ENCODE assay signal across 22 cellular contexts in the genomic region with DNA sequence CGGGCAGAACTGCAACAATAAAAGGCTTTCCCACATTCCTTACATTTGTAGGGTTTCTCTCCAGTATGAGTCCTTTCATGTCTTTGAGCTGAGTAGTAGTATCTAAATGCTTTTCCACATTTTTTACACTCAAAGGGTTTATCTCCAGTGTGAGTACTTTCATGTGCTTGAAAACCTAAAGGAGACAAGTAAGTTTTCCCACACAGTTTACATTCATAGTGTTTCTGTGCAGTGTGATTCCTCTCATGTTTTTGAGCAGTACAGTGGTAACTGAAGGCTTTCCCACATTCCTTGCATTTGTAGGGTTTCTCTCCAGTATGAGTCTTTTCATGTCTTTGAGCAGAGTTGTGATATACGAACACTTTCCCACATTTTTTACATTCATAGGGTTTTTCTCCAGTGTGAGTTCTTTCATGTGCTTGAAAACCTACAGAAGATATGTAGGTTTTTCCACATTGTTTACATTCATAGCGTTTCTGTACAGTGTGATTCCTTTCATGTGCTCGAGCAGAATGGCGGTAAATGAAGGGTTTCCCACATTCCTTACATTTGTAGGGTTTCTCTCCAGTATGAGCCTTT. TPM values are rescaled to one million over a fixed set of nuclear protein-coding genes. Genes with fewer than 3 reads are reported as not detected.
DNase-seq lines count a peak whose midpoint lies in the region; ATAC-seq, FAIRE-seq and TF ChIP-seq lines count a peak whose summit lies in the region.
"Had no signal": no experiment of that assay in that cellular context is flagged by ENCODE, and none has a peak within 500 bp of the region (broad histone marks: within the 10 kb centered on the region; RNA-seq: fewer than 3 reads in every experiment).

No MANE protein-coding gene starts in this region.

- H3K4me1 Mint-ChIP-seq in T-helper 17 cell: no peaks in the 10 kb centered on the region
- H3K4me1 Mint-ChIP-seq: CD4-positive, CD25-positive, alpha-beta regulatory T cell; T-cell had no signal

- no peak overlapping the region for H2BK15ac ChIP-seq in H1 (ENCODE audit: low read length)

- H3K9me2 ChIP-seq in GM23248 (ENCODE audit: insufficient read depth): no peaks in the 10 kb centered on the region

- DNase-seq in GM23248 (peak; percentile 4), KBM-7 (peak; percentile 5), H1 (ENCODE audit: low read depth in 1 of 2, low spot score in 2 of 2) (no peak), A673 (ENCODE audit: low spot score) (no peak), T-helper 17 cell (no peak), cerebellar nuclear complex (lab: John Stamatoyannopoulos, UW) (no peak)
- DNase-seq: BE2C; CD4-positive, CD25-positive, alpha-beta regulatory T cell; GOT3; Kasumi-1; MV-4-11; NCI-H2029; NCI-H446 treated with DMSO at 0.1 percent for 48 hours; NCI-H526; NCI-H82; Right ventricle myocardium superior; RPMI8226; T-cell had no signal

- H3K79me2 ChIP-seq in GM23248 (ENCODE audit: insufficient read depth) (no peaks in the 10 kb centered on the region), H1 (ENCODE audit: control insufficient read depth in 1 of 2, insufficient read depth in 2 of 2, low read length in 2 of 2) (no peaks in the 10 kb centered on the region)

- H3F3A ChIP-seq in GM23248 (ENCODE audit: insufficient read depth): peaks cover 14% of the 10 kb centered on the region; the same call in 1 of the 2 replicates

- H3K27ac ChIP-seq in GM23248 (no peak overlapping the region), H1 (ENCODE audit: low read depth, low read length) (no peak overlapping the region), skeletal muscle tissue (ENCODE audit: low read depth, low read length) (no peak overlapping the region), A673 (ENCODE audit: low read depth, low read length, poor library complexity, severe bottlenecking) (no peak overlapping the region)
- H3K27ac ChIP-seq: HL-60, SJSA1 had no signal

- TF ChIP-seq RAD21 in H1 (IDR thresholded peaks at IDR 0.05 in 1 of 2, conservative IDR thresholded peaks at IDR 0.05 in 1 of 2; ENCODE audit: low read depth in 2 of 2, low read length in 2 of 2): no peak

- H3K4me3 ChIP-seq in GM23248 (peak overlapping the region; percentile 27; the same call in 1 of the 2 replicates), H1 (ENCODE audit: extremely low read depth in 1 of 4, insufficient read depth in 2 of 4, low read depth in 3 of 4, low read length in 4 of 4) (no peak overlapping the region), skeletal muscle tissue (ENCODE audit: low read length in 3 of 3) (peak overlapping the region in 2 of 3 donors; percentile 30 to 48), A673 (ENCODE audit: low read depth, low read length, poor library complexity, severe bottlenecking) (no peak overlapping the region)
- H3K4me3 ChIP-seq: SJSA1 had no signal

- no peak for ATAC-seq in T-helper 17 cell
- ATAC-seq: T-cell had no signal

- peaks cover 10% of the 10 kb centered on the region for H3K9me3 ChIP-seq in GM23248 (ENCODE audit: low read depth)
- peaks cover 57 to 59% of the 10 kb centered on the region in 2 experiments for H3K9me3 ChIP-seq in H1 (ENCODE audit: insufficient read depth in 2 of 2, low read depth in 1 of 2, low read length in 1 of 2)
- peaks cover 14 to 33% (median 31%) of the 10 kb centered on the region in 3 donors for H3K9me3 ChIP-seq in skeletal muscle tissue (ENCODE audit: control insufficient read depth in 3 of 3, low read length in 3 of 3)
- H3K9me3 ChIP-seq in A673 (ENCODE audit: low read depth, low read length, poor library complexity, severe bottlenecking): peaks cover 40% of the 10 kb centered on the region
- peaks cover 37% of the 10 kb centered on the region for H3K9me3 ChIP-seq in T-helper 17 cell (ENCODE audit: control insufficient read depth, low read length, poor library complexity, severe bottlenecking)

- H4K91ac ChIP-seq in H1 (replicated peaks; ENCODE audit: insufficient read length, low read length): no peak overlapping the region

- no peak overlapping the region for H3K23ac ChIP-seq in H1 (ENCODE audit: insufficient read length)

- in situ Hi-C loops in GM23248 (cut with MboI) (no loop called here), KBM-7 (cut with MboI; ENCODE audit: low pct_unique_long_range_greater_than_20kb, low sequenced_read_pairs) (no loop called here)

- H3K56ac ChIP-seq in H1 (replicated peaks; ENCODE audit: insufficient read length, low read depth, low read length): no peak overlapping the region

- CTCF ChIA-PET in H1 (lab: Charles Lee; ENCODE audit: partially characterized antibody): no interaction called here
- CTCF ChIA-PET in A673 (lab: Charles Lee): no interaction called here

- TF ChIP-seq CTCF in H1 (IDR thresholded peaks at IDR 0.05; ENCODE audit: control extremely low read depth in 1 of 3, insufficient read depth in 1 of 3, low read depth in 1 of 3, low read length in 3 of 3) (no peak), A673 (conservative IDR thresholded peaks at IDR 0.05; ENCODE audit: low read depth, low read length) (no peak)

- no peak overlapping the region for H2AK5ac ChIP-seq in H1 (ENCODE audit: low read depth, low read length)

- intact Hi-C loops in A673 (cut with micrococcal nuclease; ENCODE audit: unreplicated experiment): no loop called here

- H3K18ac ChIP-seq in H1 (ENCODE audit: extremely low read depth, low read length): no peak overlapping the region

- BruUV-seq in A673 (replicated peaks; lab: Mats Ljungman, UMichigan): no TSS peak

- H3K9ac ChIP-seq in GM23248 (no peak overlapping the region), H1 (replicated peaks in 1 of 4; ENCODE audit: extremely low read depth in 1 of 4, low read depth in 3 of 4, low read length in 3 of 4) (no peak overlapping the region), skeletal muscle tissue (ENCODE audit: low read depth in 1 of 3, low read length in 3 of 3) (no peak overlapping the region)

- H2BK120ac ChIP-seq in H1 (replicated peaks; ENCODE audit: low read depth, low read length): no peak overlapping the region

- no peak overlapping the region for H3K4me3 Mint-ChIP-seq in T-helper 17 cell
- H3K4me3 Mint-ChIP-seq: CD4-positive, CD25-positive, alpha-beta regulatory T cell; T-cell had no signal

- POLR2A ChIA-PET in H1 (lab: Charles Lee; ENCODE audit: partially characterized antibody) (interaction anchor here (0.7 kb wide), 1 partner anchor 136 kb away, joined by 3 read pairs; no protein-coding TSS in a partner anchor), A673 (lab: Charles Lee; ENCODE audit: low non-redundant PET) (no interaction called here)

- no peak overlapping the region for H3K14ac ChIP-seq in H1 (ENCODE audit: insufficient read length)

- no peaks in the 10 kb centered on the region for H3K27me3 Mint-ChIP-seq in T-helper 17 cell
- H3K27me3 Mint-ChIP-seq: CD4-positive, CD25-positive, alpha-beta regulatory T cell; T-cell had no signal

- H3K79me1 ChIP-seq in H1 (ENCODE audit: low read depth, low read length): no peaks in the 10 kb centered on the region

- TF ChIP-seq EP300 in H1 (IDR thresholded peaks at IDR 0.05; ENCODE audit: borderline replicate concordance in 1 of 2, low read depth in 2 of 2, low read length in 2 of 2): no peak

- H2AFZ ChIP-seq in GM23248: no peak overlapping the region
- no peak overlapping the region for H2AFZ ChIP-seq in H1 (ENCODE audit: low read length)

- no peak overlapping the region for H2BK12ac ChIP-seq in H1 (ENCODE audit: low read depth, low read length)

- H4K8ac ChIP-seq in H1 (ENCODE audit: extremely low read depth, insufficient read depth, low read length): no peak overlapping the region

- H3K27ac Mint-ChIP-seq in T-helper 17 cell: no peak overlapping the region
- H3K27ac Mint-ChIP-seq: CD4-positive, CD25-positive, alpha-beta regulatory T cell; T-cell had no signal

- no peak overlapping the region for H3K4ac ChIP-seq in H1 (replicated peaks; ENCODE audit: insufficient read length, low read depth, low read length)

- FAIRE-seq in H1 (lab: Jason Lieb, UNC): no peak
- FAIRE-seq: D721Med had no signal

- TF ChIP-seq POLR2A in H1 (IDR thresholded peaks at IDR 0.05; ENCODE audit: control extremely low read depth in 1 of 2, low read depth in 2 of 2, low read length in 2 of 2): no peak

- no peak overlapping the region for H2BK20ac ChIP-seq in H1 (ENCODE audit: low read length)

- H3K36me3 ChIP-seq in GM23248 (ENCODE audit: low read depth) (peaks cover 66% of the 10 kb centered on the region), H1 (ENCODE audit: control insufficient read depth in 2 of 4, insufficient read depth in 4 of 4, low read length in 3 of 4) (no peaks in the 10 kb centered on the region), skeletal muscle tissue (ENCODE audit: control insufficient read depth in 3 of 3, insufficient read depth in 3 of 3, low read length in 3 of 3) (peaks cover 39 to 44% (median 42%) of the 10 kb centered on the region in 3 donors), A673 (ENCODE audit: insufficient read depth, low read length, poor library complexity, severe bottlenecking) (no peaks in the 10 kb centered on the region)
- H3K36me3 ChIP-seq: BE2C, SJSA1 had no signal

- H4K5ac ChIP-seq in H1 (ENCODE audit: insufficient read length, low read depth, low read length): no peak overlapping the region

- H3K23me2 ChIP-seq in H1 (ENCODE audit: low read depth, low read length): no peaks in the 10 kb centered on the region

- H3K4me2 ChIP-seq in GM23248 (ENCODE audit: unreplicated experiment) (no peak overlapping the region), H1 (ENCODE audit: insufficient read depth in 1 of 2, low read depth in 2 of 2, low read length in 2 of 2) (no peak overlapping the region)

- H3K27me3 ChIP-seq in GM23248 (replicated peaks; ENCODE audit: insufficient read depth) (no peaks in the 10 kb centered on the region), H1 (replicated peaks in 1 of 4; ENCODE audit: control insufficient read depth in 3 of 4, extremely low read depth in 1 of 4, insufficient read depth in 3 of 4, low read length in 3 of 4) (no peaks in the 10 kb centered on the region), skeletal muscle tissue (ENCODE audit: control insufficient read depth in 3 of 3, insufficient read depth in 3 of 3, low read length in 3 of 3) (no peaks in the 10 kb centered on the region), A673 (replicated peaks; ENCODE audit: insufficient read depth, low read depth, low read length, poor library complexity) (no peaks in the 10 kb centered on the region)
- H3K27me3 ChIP-seq: BE2C, SJSA1 had no signal

- 83 to 89% methylated on average over 5 of the region's 5 CpGs for WGBS in GM23248 (ENCODE audit: low coverage in 1 of 2, low lambda C conversion rate in 2 of 2, missing lambda C conversion rate in 2 of 2), 2 experiments
- 93% methylated on average over 5 of the region's 5 CpGs; no CpG with 5 or more reads in 1 of the 2 experiments for WGBS in H1 (ENCODE audit: extremely low coverage in 1 of 2, insufficient coverage in 1 of 2, insufficient read length in 1 of 2, insufficient replicate concordance in 2 of 2, low coverage in 1 of 2, low lambda C conversion rate in 2 of 2, missing lambda C conversion rate in 1 of 2), 2 experiments

- H3K4me1 ChIP-seq in GM23248 (ENCODE audit: insufficient read depth): no peaks in the 10 kb centered on the region
- no peaks in the 10 kb centered on the region for H3K4me1 ChIP-seq in H1 (replicated peaks in 1 of 4; ENCODE audit: control insufficient read depth in 3 of 4, insufficient read depth in 4 of 4, low read length in 3 of 4)
- H3K4me1 ChIP-seq in skeletal muscle tissue (ENCODE audit: control insufficient read depth in 3 of 3, insufficient read depth in 3 of 3, low read length in 3 of 3): no peaks in the 10 kb centered on the region
- no peaks in the 10 kb centered on the region for H3K4me1 ChIP-seq in A673 (ENCODE audit: insufficient read depth, low read length, poor library complexity, severe bottlenecking)
- H3K4me1 ChIP-seq: BE2C, SJSA1 had no signal

- H3K36me3 Mint-ChIP-seq in T-helper 17 cell (ENCODE audit: low read depth): peaks cover 2% of the 10 kb centered on the region

- H2BK5ac ChIP-seq in H1 (ENCODE audit: low read depth, low read length): no peak overlapping the region

- H4K20me1 ChIP-seq in GM23248 (ENCODE audit: insufficient read depth) (no peaks in the 10 kb centered on the region), H1 (replicated peaks in 1 of 2; ENCODE audit: control insufficient read depth in 1 of 2, insufficient read depth in 2 of 2, low read length in 2 of 2) (no peaks in the 10 kb centered on the region)

RNA-seq across cellular contexts. Expression of a gene that starts 47.0 kb away (rescaled TPM):
- 5.5 and 6.1 TPM in 2 replicates for total RNA-seq in GM23248 (2014; rRNA removed; shearing (Covaris generic))
- polyA plus RNA-seq in GM23248 (2016; fragmentation: Nextera tagmentation; extraction: Ambion mirVana) (6.4 and 7.2 TPM in 2 replicates), H1 (2011; rRNA removed) (0.72 and 1.3 TPM in 2 replicates)
- total RNA-seq in H1 (2021; fragmentation: NEBNext Ultra II Directional; extraction: Animal tissue kit (Norgen Biotek cat#: 25700)): 2.8 and 3.2 TPM in 2 replicates
- 2.4 TPM for polyA plus RNA-seq in H1 (2011; cell fraction: cytosol; rRNA removed)
- 1.4 TPM for polyA plus RNA-seq in H1 (2011; cell fraction: nucleus; rRNA removed)
- polyA plus RNA-seq in H1 (2012, experiment 1 of 2): 2.4 to 4.6 TPM (median 3.1 TPM) in 4 replicates
- 0.73 TPM for polyA plus RNA-seq in H1 (2012, experiment 2 of 2)
- 2.4 TPM for polyA plus RNA-seq in H1 (2013, experiment 1 of 2)
- 2.2 TPM for polyA plus RNA-seq in H1 (2013, experiment 2 of 2)
- polyA minus RNA-seq in H1 (2011; rRNA and poly(A)+ RNA removed): 2.6 and 3.0 TPM in 2 replicates
- 3.2 TPM for polyA minus RNA-seq in H1 (2011; cell fraction: cytosol; rRNA and poly(A)+ RNA removed)
- polyA minus RNA-seq in H1 (2011; cell fraction: nucleus; rRNA and poly(A)+ RNA removed): 4.1 TPM
- total RNA-seq in skeletal muscle tissue (13.6 TPM), A673 (2021) (2.5 and 4.3 TPM in 2 replicates), T-helper 17 cell (10 to 100 TPM; 20.7 to 35.5 TPM)

Comparison
In these comparisons a context has a peak if more than half of its experiments do, and no peak if none do; other contexts are left out.
1. DNase-seq: peak in GM23248 (single experiment) and KBM-7 (single experiment); none in H1 (0 of 2), A673 (single experiment), T-helper 17 cell (0 of 3) and cerebellar nuclear complex (0 of 2).
2. H3K4me3 ChIP-seq: peak in GM23248 (single experiment) and skeletal muscle tissue (2 of 3); none in H1 (0 of 4) and A673 (single experiment).